Comparison of ENCODE assay signal across 17 cellular contexts in genomic region chr1:91244737-91245136, GRCh38.
A peak's percentile ranks its signal among the peaks of the same experiment; 100 is the strongest.
DNase-seq lines count a peak whose midpoint lies in the region; ATAC-seq, FAIRE-seq and TF ChIP-seq lines count a peak whose summit lies in the region.
"Had no signal": no experiment of that assay in that cellular context is flagged by ENCODE, and none has a peak within 500 bp of the region (broad histone marks: within the 10 kb centered on the region; RNA-seq: fewer than 3 reads in every experiment).

No MANE protein-coding gene starts in this region.

- H3K4me3 Mint-ChIP-seq in HFFc6, result no peak overlapping the region

- H3K36me3 Mint-ChIP-seq in HFFc6 (ENCODE audit: low read depth), result no peaks in the 10 kb centered on the region

- H3K4me3 ChIP-seq in cardiac fibroblast (replicated peaks in 1 of 2; ENCODE audit: low read depth in 2 of 2, low read length in 2 of 2) (no peak overlapping the region), kidney (ENCODE audit: low read length in 2 of 2) (no peak overlapping the region), body of pancreas (no peak overlapping the region), psoas muscle (no peak overlapping the region)
- H3K4me3 ChIP-seq: SJSA1 had no signal

- FAIRE-seq in A204.1 (lab: Jason Lieb, UNC) (peak; percentile 74), kidney (lab: Jason Lieb, UNC) (peak; percentile 19)

- intact Hi-C loops in kidney (cut with DNase I), result no loop called here
- intact Hi-C loops in body of pancreas (cut with DNase I), result no loop called here
- intact Hi-C loops in psoas muscle (cut with DNase I), result no loop called here

- no peaks in the 10 kb centered on the region for H3K9me3 Mint-ChIP-seq in HFFc6

- DNase-seq in HFFc6 (no peak), cardiac fibroblast (ENCODE audit: low read depth in 2 of 2) (no peak), kidney (no peak), body of pancreas (no peak), psoas muscle (no peak), NCI-H82 (lab: John Stamatoyannopoulos, UW) (no peak)
- DNase-seq: EL, MV-4-11, NCI-H1417, NCI-H187 treated with DMSO at 0.1 percent for 48 hours, NCI-H2171, NCI-H446, OCI-M1 had no signal

- ATAC-seq in HG03460 (IDR thresholded peaks at IDR 0.05; ENCODE audit: unreplicated experiment) (no peak), body of pancreas (no peak), psoas muscle (no peak)

- H3K27me3 Mint-ChIP-seq in HFFc6 (ENCODE audit: insufficient read depth), result no peaks in the 10 kb centered on the region

- no peak overlapping the region for H3K9ac ChIP-seq in kidney (ENCODE audit: low read length in 2 of 2)

- H3K27ac ChIP-seq in kidney (ENCODE audit: low read depth in 2 of 2, low read length in 2 of 2), result no peak overlapping the region
- H3K27ac ChIP-seq in body of pancreas, result no peak overlapping the region
- H3K27ac ChIP-seq in psoas muscle, result no peak overlapping the region
- H3K27ac ChIP-seq: RWPE1, SJSA1 had no signal

- H3K27ac Mint-ChIP-seq in HFFc6, result no peak overlapping the region

- H3K36me3 ChIP-seq in kidney (ENCODE audit: control insufficient read depth in 1 of 2, insufficient read depth in 2 of 2, low read length in 2 of 2), result no peaks in the 10 kb centered on the region
- H3K36me3 ChIP-seq in body of pancreas (replicated peaks in 1 of 2; ENCODE audit: insufficient read depth in 1 of 2, low read depth in 2 of 2), result no peaks in the 10 kb centered on the region
- no peaks in the 10 kb centered on the region for H3K36me3 ChIP-seq in psoas muscle (ENCODE audit: insufficient read depth in 1 of 2, low read depth in 1 of 2)
- H3K36me3 ChIP-seq: SJSA1 had no signal

- no peaks in the 10 kb centered on the region for H3K27me3 ChIP-seq in body of pancreas
- H3K27me3 ChIP-seq in psoas muscle (ENCODE audit: insufficient read depth in 3 of 3, low read length in 2 of 3), result no peaks in the 10 kb centered on the region
- H3K27me3 ChIP-seq: SJSA1 had no signal

- H3K4me1 ChIP-seq in kidney (ENCODE audit: control insufficient read depth in 1 of 2, insufficient read depth in 1 of 2, low read depth in 1 of 2, low read length in 2 of 2), result no peaks in the 10 kb centered on the region
- no peaks in the 10 kb centered on the region for H3K4me1 ChIP-seq in body of pancreas
- H3K4me1 ChIP-seq in psoas muscle, result no peaks in the 10 kb centered on the region
- H3K4me1 ChIP-seq: SJSA1 had no signal

- TF ChIP-seq POLR2A in body of pancreas (IDR thresholded peaks at IDR 0.05), result no peak

- no peaks in the 10 kb centered on the region for H3K9me3 ChIP-seq in kidney (ENCODE audit: control insufficient read depth in 1 of 2, low read length in 2 of 2)
- no peaks in the 10 kb centered on the region for H3K9me3 ChIP-seq in body of pancreas
- no peaks in the 10 kb centered on the region for H3K9me3 ChIP-seq in psoas muscle
- H3K9me3 ChIP-seq: SJSA1 had no signal

- WGBS in body of pancreas, 2 donors, result 56 to 60% methylated on average over 2 of the region's 2 CpGs
- WGBS in psoas muscle, 3 donors, result 67 to 84% (median 74%) methylated on average over 2 of the region's 2 CpGs

- TF ChIP-seq CTCF in HFFc6 (IDR thresholded peaks at IDR 0.05), result peak; percentile 51
- peak; percentile 12 for TF ChIP-seq CTCF in cardiac fibroblast (IDR thresholded peaks at IDR 0.05; ENCODE audit: low read depth, low read length)
- no peak for TF ChIP-seq CTCF in kidney (IDR thresholded peaks at IDR 0.05; ENCODE audit: borderline replicate concordance, extremely low read depth, insufficient read depth)
- TF ChIP-seq CTCF in body of pancreas (IDR thresholded peaks at IDR 0.05), result no peak
- no peak for TF ChIP-seq CTCF in psoas muscle (IDR thresholded peaks at IDR 0.05)

- H3K4me1 Mint-ChIP-seq in HFFc6 (ENCODE audit: low read depth), result no peaks in the 10 kb centered on the region

Comparison
In these comparisons a context has a peak if more than half of its experiments do, and no peak if none do; other contexts are left out.
1. CTCF ChIP-seq: peak in HFFc6 (single experiment) and cardiac fibroblast (single experiment); none in kidney (single experiment), body of pancreas (0 of 7) and psoas muscle (single experiment).